8 cellular contexts compared by ENCODE assay signal in genomic region chr1:91502882-91503184, GRCh38. TPM values are rescaled to one million over a fixed set of nuclear protein-coding genes. Genes with fewer than 3 reads are reported as not detected.
DNase-seq lines count a peak whose midpoint lies in the region; ATAC-seq, FAIRE-seq and TF ChIP-seq lines count a peak whose summit lies in the region.

No MANE protein-coding gene starts in this region.

- TF ChIP-seq RAD21 in HepG2 (CRISPR knock-in tag; IDR thresholded peaks at IDR 0.05) = no peak

- in situ Hi-C loops in HepG2 (cut with HindIII; ENCODE audit: extremely low pct_ligation_motif_present, low pct_unique_long_range_greater_than_20kb) (no loop called here), ACHN (cut with HindIII; ENCODE audit: low pct_ligation_motif_present, low pct_unique_long_range_greater_than_20kb, low sequenced_read_pairs) (no loop called here)

- TF ChIP-seq POLR2A in HepG2 (IDR thresholded peaks at IDR 0.05; ENCODE audit: insufficient read depth in 1 of 2, low read depth in 2 of 2, low read length in 2 of 2) (no peak), right lobe of liver (IDR thresholded peaks at IDR 0.05) (no peak)

- H3K9me3 ChIP-seq in HepG2 (ENCODE audit: low read length) (no peaks in the 10 kb centered on the region), right lobe of liver (no peaks in the 10 kb centered on the region)

- H3K4me3 ChIP-seq in HepG2 (replicated peaks in 1 of 3; ENCODE audit: insufficient read depth in 1 of 3, low read depth in 2 of 3, low read length in 3 of 3) (no peak overlapping the region), right lobe of liver (no peak overlapping the region)

- no peak for FAIRE-seq in HepG2 (lab: Jason Lieb, UNC)

- CTCF ChIA-PET in HepG2 (lab: Yijun Ruan, JAX; ENCODE audit: low intra/inter-chr PET ratio, low total read pairs) = no interaction called here

- WGBS in HepG2 (ENCODE audit: low lambda C conversion rate) = 44% methylated on average over 1 of the region's 1 CpG
- WGBS in right lobe of liver (ENCODE audit: insufficient coverage, low coverage, low lambda C conversion rate, missing lambda C conversion rate) = 59% methylated on average over 1 of the region's 1 CpG

- H2AFZ ChIP-seq in HepG2 (ENCODE audit: low read length) = no peak overlapping the region

- H4K20me1 ChIP-seq in HepG2 (ENCODE audit: insufficient read depth, low read length) = no peaks in the 10 kb centered on the region

- H3K79me2 ChIP-seq in HepG2 (ENCODE audit: insufficient read depth, low read length) = peaks cover 17% of the 10 kb centered on the region

- H3K27ac ChIP-seq in HepG2 (ENCODE audit: extremely low read length, insufficient read depth, low read length) = no peak overlapping the region
- H3K27ac ChIP-seq in right lobe of liver = no peak overlapping the region

- peaks cover 23% of the 10 kb centered on the region for H3K4me1 ChIP-seq in HepG2 (ENCODE audit: insufficient read depth, low read length)
- peaks cover 0 to 11% (median 0%) of the 10 kb centered on the region in 4 donors for H3K4me1 ChIP-seq in right lobe of liver

- H3K9ac ChIP-seq in HepG2 (ENCODE audit: insufficient read depth, low read depth, low read length) = no peak overlapping the region

- DNase-seq in HepG2 (ENCODE audit: low spot score) (peak; percentile 83), right lobe of liver (no peak), NCI-H446 treated with DMSO at 0.1 percent for 48 hours (lab: John Stamatoyannopoulos, UW) (peak; percentile 62), cerebellar cortex (ENCODE audit: low spot score) (peak; percentile 53), Ammon's horn (ENCODE audit: low spot score) (no peak), ACHN (no peak)
- no peak for DNase-seq in activated CD8-positive, alpha-beta memory T cell treated with anti-CD3 and anti-CD28 coated beads for 24 hours

- TF ChIP-seq EP300 in HepG2 (IDR thresholded peaks at IDR 0.05; ENCODE audit: low read depth in 2 of 2, low read length in 2 of 2) (no peak), HepG2 (CRISPR knock-in tag; IDR thresholded peaks at IDR 0.05; ENCODE audit: borderline replicate concordance) (no peak)

- intact Hi-C loops in HepG2 (cut with micrococcal nuclease; ENCODE audit: unreplicated experiment) (loop anchor here (5.0 kb wide), 1 partner anchor 324 kb away; no protein-coding TSS in a partner anchor), right lobe of liver (cut with DNase I) (no loop called here)

- 0 out of 2 replicates have a peak, but pooled peaks have one; percentile 9 for TF ChIP-seq CTCF in HepG2 (CRISPR knock-in tag; IDR thresholded peaks at IDR 0.05)
- no peak for TF ChIP-seq CTCF in right lobe of liver (IDR thresholded peaks at IDR 0.05)

- no TSS peak for BruUV-seq in HepG2 (replicated peaks; lab: Mats Ljungman, UMichigan)

- POLR2A ChIA-PET in HepG2 (lab: Yijun Ruan, JAX) = no interaction called here

- H3K36me3 ChIP-seq in HepG2 (replicated peaks in 1 of 2; ENCODE audit: control insufficient read depth in 1 of 2, insufficient read depth in 2 of 2, low read length in 2 of 2) (no peaks in the 10 kb centered on the region), right lobe of liver (no peaks in the 10 kb centered on the region)

- H3K4me2 ChIP-seq in HepG2 (ENCODE audit: low read depth, low read length) = no peak overlapping the region; the same call in 1 of the 2 replicates

- H3K27me3 ChIP-seq in HepG2 (ENCODE audit: control insufficient read depth in 1 of 2, insufficient read depth in 2 of 2, low read length in 2 of 2) (no peaks in the 10 kb centered on the region), right lobe of liver (no peaks in the 10 kb centered on the region)

- ATAC-seq in HepG2 (no peak), right lobe of liver (no peak), HG03039 (IDR thresholded peaks at IDR 0.05; ENCODE audit: unreplicated experiment) (no peak)

TF ChIP-seq in HepG2, 621 proteins besides CTCF, POLR2A, EP300 and RAD21:
- TF ChIP-seq ZNF24 (IDR thresholded peaks at IDR 0.05) (peak; percentile 17; the same call in 1 of the 2 replicates), MAFK (conservative IDR thresholded peaks at IDR 0.05 in 1 of 2, IDR thresholded peaks at IDR 0.05 in 1 of 2; ENCODE audit: low read length in 2 of 2) (peak in 1 of 2 experiments; percentile 18; a peak in 1 of 4 replicates), CCAR2 (optimal IDR thresholded peaks at IDR 0.05; ENCODE audit: low read depth, low read length) (peak; percentile 74), NR2F1 (CRISPR knock-in tag; IDR thresholded peaks at IDR 0.05) (0 out of 4 replicates have a peak, but pooled peaks of 1 of the 2 experiments have one; percentile 20), SPEN (CRISPR knock-in tag; IDR thresholded peaks at IDR 0.05; ENCODE audit: low read depth) (no peak)
- TF ChIP-seq, protein P1, sequence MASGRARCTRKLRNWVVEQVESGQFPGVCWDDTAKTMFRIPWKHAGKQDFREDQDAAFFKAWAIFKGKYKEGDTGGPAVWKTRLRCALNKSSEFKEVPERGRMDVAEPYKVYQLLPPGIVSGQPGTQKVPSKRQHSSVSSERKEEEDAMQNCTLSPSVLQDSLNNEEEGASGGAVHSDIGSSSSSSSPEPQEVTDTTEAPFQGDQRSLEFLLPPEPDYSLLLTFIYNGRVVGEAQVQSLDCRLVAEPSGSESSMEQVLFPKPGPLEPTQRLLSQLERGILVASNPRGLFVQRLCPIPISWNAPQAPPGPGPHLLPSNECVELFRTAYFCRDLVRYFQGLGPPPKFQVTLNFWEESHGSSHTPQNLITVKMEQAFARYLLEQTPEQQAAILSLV (CRISPR knock-in tag; IDR thresholded peaks at IDR 0.05; ENCODE audit: borderline replicate concordance) = no peak

RNA-seq across cellular contexts. Expression of gene CDC7, which starts 2.2 kb away (rescaled TPM):
- 12.6 and 19.2 TPM in 2 replicates for total RNA-seq in HepG2 (2016; rRNA removed; fragmentation: Illumina TruSeq; extraction: Trizol)
- total RNA-seq in HepG2 (2016; cell fraction: cytosol; rRNA removed; fragmentation: Illumina TruSeq; extraction: Trizol; ENCODE audit: low read depth) = 8.9 and 13.3 TPM in 2 replicates
- total RNA-seq in HepG2 (2016; cell fraction: insoluble cytoplasmic fraction; rRNA removed; fragmentation: Illumina TruSeq; extraction: Trizol) = 12.7 and 17.3 TPM in 2 replicates
- total RNA-seq in HepG2 (2016; cell fraction: membrane; rRNA removed; fragmentation: Illumina TruSeq; extraction: Trizol) = 5.8 and 8.1 TPM in 2 replicates
- 12.3 and 15.6 TPM in 2 replicates for total RNA-seq in HepG2 (2016; cell fraction: nucleus; rRNA removed; fragmentation: Illumina TruSeq; extraction: Trizol)
- 2.3 and 2.5 TPM in 2 replicates for polyA plus RNA-seq in HepG2 (2011; rRNA removed)
- 1.0 and 1.2 TPM in 2 replicates for polyA plus RNA-seq in HepG2 (2011; cell fraction: cytosol; rRNA removed)
- 7.1 and 10.3 TPM in 2 replicates for polyA plus RNA-seq in HepG2 (2011; cell fraction: nucleus; rRNA removed)
- polyA plus RNA-seq in HepG2 (2012) = 2.8 and 3.6 TPM in 2 replicates
- 0.80 and 0.94 TPM in 2 replicates for polyA plus RNA-seq in HepG2 (2016; cell fraction: cytosol; fragmentation: Illumina TruSeq; extraction: Trizol; ENCODE audit: low read depth)
- 12.3 and 12.4 TPM in 2 replicates for polyA plus RNA-seq in HepG2 (2016; cell fraction: insoluble cytoplasmic fraction; fragmentation: Illumina TruSeq; extraction: Trizol; ENCODE audit: low read depth)
- 1.9 and 2.0 TPM in 2 replicates for polyA plus RNA-seq in HepG2 (2016; cell fraction: membrane; fragmentation: Illumina TruSeq; extraction: Trizol; ENCODE audit: low read depth)
- polyA plus RNA-seq in HepG2 (2016; cell fraction: nucleus; fragmentation: Illumina TruSeq; extraction: Trizol; ENCODE audit: insufficient read depth, low read depth) = 26.6 and 27.9 TPM in 2 replicates
- polyA minus RNA-seq in HepG2 (2011; rRNA and poly(A)+ RNA removed; ENCODE audit: low replicate concordance) = 2.2 and 24.5 TPM in 2 replicates
- 4.2 and 5.4 TPM in 2 replicates for polyA minus RNA-seq in HepG2 (2011; cell fraction: cytosol; rRNA and poly(A)+ RNA removed)
- 29.9 and 30.3 TPM in 2 replicates for polyA minus RNA-seq in HepG2 (2011; cell fraction: nucleus; rRNA and poly(A)+ RNA removed)
- 1 to 10 TPM in 3 of 6 experiments, under 1 TPM in 3; 0.24 to 2.2 (median 0.92) TPM for total RNA-seq in right lobe of liver

Comparison
In these comparisons a context has a peak if more than half of its experiments do, and no peak if none do; other contexts are left out.
1. DNase-seq: peak in HepG2 (single experiment), NCI-H446 treated with DMSO at 0.1 percent for 48 hours (single experiment) and cerebellar cortex (single experiment); none in right lobe of liver (0 of 3), Ammon's horn (single experiment), ACHN (single experiment) and activated CD8-positive, alpha-beta memory T cell treated with anti-CD3 and anti-CD28 coated beads for 24 hours (single experiment).